ENCODE assay signal across 16 cellular contexts in genomic region chr16:80682435-80683070, GRCh38.
A peak's percentile ranks its signal among the peaks of the same experiment; 100 is the strongest.
DNase-seq lines count a peak whose midpoint lies in the region; ATAC-seq and TF ChIP-seq lines count a peak whose summit lies in the region.
"Had no signal": no experiment of that assay in that cellular context is flagged by ENCODE, and none has a peak within 500 bp of the region (broad histone marks: within the 10 kb centered on the region; RNA-seq: fewer than 3 reads in every experiment).

No MANE protein-coding gene starts in this region.

- no peak for ATAC-seq in GM19467 (IDR thresholded peaks at IDR 0.05; ENCODE audit: unreplicated experiment)

- TF ChIP-seq CTCF in dorsolateral prefrontal cortex (IDR thresholded peaks at IDR 0.05 in 54 of 56, conservative IDR thresholded peaks at IDR 0.05 in 2 of 56; ENCODE audit: low read depth in 1 of 56, partially characterized antibody in 56 of 56) = no peak

- intact Hi-C loops in dorsolateral prefrontal cortex (cut with DNase I) = loop anchor here in 1 of 2 donors (5.0 kb wide), 1 partner anchor 55 kb away; no protein-coding TSS in a partner anchor

- H3K27ac ChIP-seq in dorsolateral prefrontal cortex = peak overlapping the region in 50 of 59 donors; percentile 5 to 87 (median 70)
- H3K27ac ChIP-seq: BLaER1 had no signal

- H3K4me3 ChIP-seq in dorsolateral prefrontal cortex = no peak overlapping the region
- H3K4me3 ChIP-seq: BLaER1 had no signal

- no peaks in the 10 kb centered on the region for H3K27me3 ChIP-seq in dorsolateral prefrontal cortex
- H3K27me3 ChIP-seq: BLaER1 had no signal

- DNase-seq in AG20443 (ENCODE audit: low spot score) (peak; percentile 73), M059J (ENCODE audit: low read depth) (peak; percentile 80), dorsolateral prefrontal cortex (peak in 5 of 10 donors; percentile 48 to 74 (median 66)), occipital lobe (lab: John Stamatoyannopoulos, UW) (peak; percentile 51), NCI-H2171 (lab: John Stamatoyannopoulos, UW) (no peak), NCI-H2227 (lab: John Stamatoyannopoulos, UW; ENCODE audit: unreplicated experiment) (no peak), putamen (ENCODE audit: low spot score) (no peak)
- DNase-seq: activated CD4-positive, alpha-beta T cell treated with anti-CD3 and anti-CD28 coated beads for 4 hours; activated T-cell treated with anti-CD3 and anti-CD28 coated beads, Interleukin-2, amount 50 U/mL, for 1 hour; cortex of kidney; DMS153; immature natural killer cell; NCI-H2029; NCI-H748 treated with DMSO at 0.1 percent for 48 hours had no signal

Comparison
In these comparisons a context has a peak if more than half of its experiments do, and no peak if none do; other contexts are left out.
1. DNase-seq: peak in AG20443 (single experiment), M059J (single experiment) and occipital lobe (single experiment); none in NCI-H2171 (single experiment), NCI-H2227 (single experiment) and putamen (single experiment).